In genomic region chr2:86021396-86022378, GRCh38 we compare ENCODE assay signal across 19 cellular contexts.
A peak's percentile ranks its signal among the peaks of the same experiment; 100 is the strongest.
DNase-seq lines count a peak whose midpoint lies in the region; ATAC-seq and TF ChIP-seq lines count a peak whose summit lies in the region.
"Had no signal": no experiment of that assay in that cellular context is flagged by ENCODE, and none has a peak within 500 bp of the region (broad histone marks: within the 10 kb centered on the region; RNA-seq: fewer than 3 reads in every experiment).

No MANE protein-coding gene starts in this region.

- H3K4me1 Mint-ChIP-seq in GM23338 = no peaks in the 10 kb centered on the region
- H3K4me1 Mint-ChIP-seq in WTC11 = no peaks in the 10 kb centered on the region
- H3K4me1 Mint-ChIP-seq in stimulated activated effector memory CD8-positive, alpha-beta T cell treated with anti-CD3 and anti-CD28 coated beads, Interleukin-12 subunit alpha, Interleukin-12 subunit beta, amount 100 ng/mL, for 72 hours = peaks cover 20% of the 10 kb centered on the region
- H3K4me1 Mint-ChIP-seq in natural killer cell = peaks cover 8 to 11% of the 10 kb centered on the region in 2 donors

- no peak overlapping the region for H2AFZ ChIP-seq in GM23338

- CTCF ChIA-PET in WTC11 (lab: Charles Lee) = interaction anchor here (0.8 to 2.3 kb wide), 8 partner anchors 9 to 194 kb away, joined by 3 to 29 read pairs (median 4); partner anchors contain the start of gene ST3GAL5

- H3K36me3 Mint-ChIP-seq in GM23338 (ENCODE audit: low read depth) = peaks cover 26% of the 10 kb centered on the region
- H3K36me3 Mint-ChIP-seq in WTC11 = peaks cover 21% of the 10 kb centered on the region
- H3K36me3 Mint-ChIP-seq in stimulated activated effector memory CD8-positive, alpha-beta T cell treated with anti-CD3 and anti-CD28 coated beads, Interleukin-12 subunit alpha, Interleukin-12 subunit beta, amount 100 ng/mL, for 72 hours = peaks cover 29% of the 10 kb centered on the region
- H3K36me3 Mint-ChIP-seq in natural killer cell = no peaks in the 10 kb centered on the region

- no peaks in the 10 kb centered on the region for H3K9me2 ChIP-seq in GM23338 (ENCODE audit: insufficient read depth)

- H3K4me3 Mint-ChIP-seq in GM23338 (no peak overlapping the region), WTC11 (no peak overlapping the region), natural killer cell (no peak overlapping the region)
- H3K4me3 Mint-ChIP-seq in stimulated activated effector memory CD8-positive, alpha-beta T cell treated with anti-CD3 and anti-CD28 coated beads, Interleukin-12 subunit alpha, Interleukin-12 subunit beta, amount 100 ng/mL, for 72 hours = no peak overlapping the region
- H3K4me3 Mint-ChIP-seq: activated CD4-positive, alpha-beta memory T cell treated with anti-CD3 and anti-CD28 coated beads for 36 hours; dendritic cell treated with granulocyte-macrophage colony-stimulating factor and Interleukin-4, amounts not matched to agents 40 ng/mL and 50 ng/mL, for 4 days; naive B cell had no signal

- no peaks in the 10 kb centered on the region for H3K27me3 ChIP-seq in GM23338 (ENCODE audit: insufficient read depth)
- H3K27me3 ChIP-seq: Peyer's patch, tibial nerve had no signal

- no peaks in the 10 kb centered on the region for H3F3A ChIP-seq in GM23338 (replicated peaks; ENCODE audit: low read depth)

- ATAC-seq in GM23338 = peak; percentile 15; the same call in 2 of the 3 replicates
- 0 out of 2 replicates have a peak, but pooled peaks have one; percentile 32 for ATAC-seq in WTC11
- no peak for ATAC-seq in stimulated activated effector memory CD8-positive, alpha-beta T cell treated with anti-CD3 and anti-CD28 coated beads, Interleukin-12 subunit alpha, Interleukin-12 subunit beta, amount 100 ng/mL, for 72 hours
- ATAC-seq in natural killer cell = no peak

- no peaks in the 10 kb centered on the region for H3K79me2 ChIP-seq in GM23338 (replicated peaks; ENCODE audit: insufficient read depth)

- no peak overlapping the region for H3K27ac ChIP-seq in GM23338 (ENCODE audit: low read depth)

- H3K9me3 Mint-ChIP-seq in GM23338 (no peaks in the 10 kb centered on the region), WTC11 (no peaks in the 10 kb centered on the region), natural killer cell (no peaks in the 10 kb centered on the region)
- no peaks in the 10 kb centered on the region for H3K9me3 Mint-ChIP-seq in stimulated activated effector memory CD8-positive, alpha-beta T cell treated with anti-CD3 and anti-CD28 coated beads, Interleukin-12 subunit alpha, Interleukin-12 subunit beta, amount 100 ng/mL, for 72 hours
- H3K9me3 Mint-ChIP-seq: activated CD4-positive, alpha-beta memory T cell treated with anti-CD3 and anti-CD28 coated beads for 36 hours; dendritic cell treated with granulocyte-macrophage colony-stimulating factor and Interleukin-4, amounts not matched to agents 40 ng/mL and 50 ng/mL, for 4 days; naive B cell had no signal

- intact Hi-C loops in cardiac septum (cut with DNase I) = loop anchor here (10.0 kb wide), 1 partner anchor 53 kb away; no protein-coding TSS in a partner anchor
- intact Hi-C loops in natural killer cell (cut with micrococcal nuclease) = no loop called here

- POLR2A ChIA-PET in WTC11 (lab: Charles Lee) = no interaction called here

- no peaks in the 10 kb centered on the region for H3K36me3 ChIP-seq in GM23338 (ENCODE audit: insufficient read depth)

- TF ChIP-seq CTCF in GM23338 (conservative IDR thresholded peaks at IDR 0.05; ENCODE audit: low read depth in 2 of 2) = peak in 1 of 2 experiments; percentile 16; a peak in 1 of 4 replicates
- no peak for TF ChIP-seq CTCF in WTC11 (IDR thresholded peaks at IDR 0.05)
- no peak for TF ChIP-seq CTCF in natural killer cell (IDR thresholded peaks at IDR 0.05)

- DNase-seq in GM23338 (ENCODE audit: low spot score) = peak; percentile 34
- DNase-seq in WTC11 (ENCODE audit: low spot score) = no peak
- DNase-seq in cardiac septum (ENCODE audit: low spot score) = peak; percentile 60
- DNase-seq in stimulated activated effector memory CD8-positive, alpha-beta T cell treated with anti-CD3 and anti-CD28 coated beads, Interleukin-12 subunit alpha, Interleukin-12 subunit beta, amount 100 ng/mL, for 72 hours (ENCODE audit: low spot score in 2 of 2) = no peak
- no peak for DNase-seq in H4 (ENCODE audit: low spot score)
- DNase-seq in natural killer cell = no peak
- no peak for DNase-seq in stimulated activated CD4-positive, alpha-beta T cell treated with anti-CD3 and anti-CD28 coated beads, Interleukin-4, amount 100 ng/mL, for 4 hours
- DNase-seq: activated CD4-positive, alpha-beta memory T cell treated with anti-CD3 and anti-CD28 coated beads for 36 hours; activated naive CD4-positive, alpha-beta T cell treated with Interleukin-2 at 50 U/mL for 16 hours; Caco-2; foreskin melanocyte; naive B cell; NCI-H1092; NCI-H345; Peyer's patch; T1000 had no signal

- H3K4me3 ChIP-seq in GM23338 = no peak overlapping the region
- H3K4me3 ChIP-seq: Peyer's patch, skin epidermis, tibial nerve had no signal

- no peak overlapping the region for H3K27ac Mint-ChIP-seq in GM23338
- peak overlapping the region; percentile 38; the same call in 1 of the 2 replicates for H3K27ac Mint-ChIP-seq in WTC11
- peak overlapping the region; percentile 9 for H3K27ac Mint-ChIP-seq in stimulated activated effector memory CD8-positive, alpha-beta T cell treated with anti-CD3 and anti-CD28 coated beads, Interleukin-12 subunit alpha, Interleukin-12 subunit beta, amount 100 ng/mL, for 72 hours
- H3K27ac Mint-ChIP-seq in natural killer cell = no peak overlapping the region
- H3K27ac Mint-ChIP-seq: activated CD4-positive, alpha-beta memory T cell treated with anti-CD3 and anti-CD28 coated beads for 36 hours; dendritic cell treated with granulocyte-macrophage colony-stimulating factor and Interleukin-4, amounts not matched to agents 40 ng/mL and 50 ng/mL, for 4 days had no signal

- no peak overlapping the region for H3K4me2 ChIP-seq in GM23338

- no peaks in the 10 kb centered on the region for H3K4me1 ChIP-seq in GM23338 (ENCODE audit: insufficient read depth)

- H3K27me3 Mint-ChIP-seq in GM23338 (ENCODE audit: insufficient read depth, low read depth, poor library complexity) (peaks cover 9% of the 10 kb centered on the region), WTC11 (ENCODE audit: low read depth) (no peaks in the 10 kb centered on the region; the same call in 1 of the 2 replicates), natural killer cell (ENCODE audit: low read depth in 2 of 2) (no peaks in the 10 kb centered on the region)
- H3K27me3 Mint-ChIP-seq: activated CD4-positive, alpha-beta memory T cell treated with anti-CD3 and anti-CD28 coated beads for 36 hours; dendritic cell treated with granulocyte-macrophage colony-stimulating factor and Interleukin-4, amounts not matched to agents 40 ng/mL and 50 ng/mL, for 4 days; naive B cell had no signal

- H4K20me1 ChIP-seq in GM23338 (replicated peaks; ENCODE audit: insufficient read depth) = no peaks in the 10 kb centered on the region; the same call in 1 of the 2 replicates

TF ChIP-seq in GM23338, 12 proteins besides CTCF, POLR2A, EP300 and RAD21:
- TF ChIP-seq ETS1 (IDR thresholded peaks at IDR 0.05) (no peak), ZNF114 (CRISPR knock-in tag; IDR thresholded peaks at IDR 0.05) (no peak), STAT1 (IDR thresholded peaks at IDR 0.05; ENCODE audit: unreplicated experiment) (no peak), JUNB (IDR thresholded peaks at IDR 0.05; ENCODE audit: unreplicated experiment) (no peak), EZH2 (IDR thresholded peaks at IDR 0.05; ENCODE audit: low read depth, unreplicated experiment) (no peak), CREB1 (CRISPR knock-in tag; IDR thresholded peaks at IDR 0.05; ENCODE audit: low read depth) (no peak)

TF ChIP-seq in WTC11, 78 proteins besides CTCF, POLR2A, EP300 and RAD21 (continues in another document):
- no peak for TF ChIP-seq ZNF416 (CRISPR knock-in tag; IDR thresholded peaks at IDR 0.05)
- no peak for TF ChIP-seq ZNF281 (CRISPR knock-in tag; IDR thresholded peaks at IDR 0.05)
- TF ChIP-seq SMAD3 (CRISPR knock-in tag; IDR thresholded peaks at IDR 0.05; ENCODE audit: borderline replicate concordance) = no peak
- no peak for TF ChIP-seq TEAD1 (CRISPR knock-in tag; IDR thresholded peaks at IDR 0.05)
- no peak for TF ChIP-seq NR1H2 (CRISPR knock-in tag; IDR thresholded peaks at IDR 0.05)
- no peak for TF ChIP-seq FOXP4 (CRISPR knock-in tag; IDR thresholded peaks at IDR 0.05)
- no peak for TF ChIP-seq FOXJ3 (CRISPR knock-in tag; IDR thresholded peaks at IDR 0.05; ENCODE audit: borderline replicate concordance)

Comparison
In these comparisons a context has a peak if more than half of its experiments do, and no peak if none do; other contexts are left out.
1. ATAC-seq: peak in GM23338 (single experiment) and WTC11 (single experiment); none in stimulated activated effector memory CD8-positive, alpha-beta T cell treated with anti-CD3 and anti-CD28 coated beads, Interleukin-12 subunit alpha, Interleukin-12 subunit beta, amount 100 ng/mL, for 72 hours (single experiment) and natural killer cell (0 of 3).
2. DNase-seq: peak in GM23338 (single experiment) and cardiac septum (single experiment); none in WTC11 (single experiment), stimulated activated effector memory CD8-positive, alpha-beta T cell treated with anti-CD3 and anti-CD28 coated beads, Interleukin-12 subunit alpha, Interleukin-12 subunit beta, amount 100 ng/mL, for 72 hours (0 of 2), H4 (single experiment), natural killer cell (single experiment) and stimulated activated CD4-positive, alpha-beta T cell treated with anti-CD3 and anti-CD28 coated beads, Interleukin-4, amount 100 ng/mL, for 4 hours (0 of 2).
3. H3K27ac Mint-ChIP-seq: peak in WTC11 (single experiment) and stimulated activated effector memory CD8-positive, alpha-beta T cell treated with anti-CD3 and anti-CD28 coated beads, Interleukin-12 subunit alpha, Interleukin-12 subunit beta, amount 100 ng/mL, for 72 hours (single experiment); none in GM23338 (single experiment) and natural killer cell (0 of 2).